9 cellular contexts compared by ENCODE assay signal in the genomic region with DNA sequence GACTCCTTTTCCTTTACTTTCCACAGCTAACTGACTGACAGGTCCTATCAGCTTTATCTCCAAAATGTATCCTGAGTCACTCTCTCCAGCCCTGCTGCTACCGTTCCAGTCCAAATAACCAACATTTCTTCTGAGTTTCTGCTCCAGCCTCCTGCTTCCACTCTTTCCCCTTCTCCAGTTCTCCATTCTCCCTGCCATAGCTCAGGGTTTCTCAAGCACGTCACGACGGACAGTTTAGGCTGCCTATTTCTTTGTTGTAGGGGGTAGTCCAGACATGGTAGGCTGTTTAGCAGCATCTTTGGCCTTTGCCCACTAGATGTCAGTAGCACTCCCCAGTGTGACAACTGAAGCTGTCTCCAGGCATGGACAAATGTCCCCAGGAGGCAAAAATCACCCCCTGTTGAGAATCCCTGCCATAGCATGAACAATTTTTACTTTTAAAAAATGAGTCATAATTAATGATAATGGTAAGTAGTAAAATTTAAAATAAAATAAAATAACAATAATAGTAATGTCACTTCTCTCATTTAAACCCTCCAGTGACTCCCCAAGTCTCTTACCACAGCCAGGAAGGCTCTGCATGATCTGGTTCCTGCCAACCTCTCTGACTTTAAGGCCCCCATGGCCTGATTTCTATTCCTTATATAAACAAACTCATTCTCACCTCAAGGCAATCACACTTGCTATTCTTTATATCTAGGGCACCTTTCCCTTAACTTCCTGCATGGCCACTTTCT.
A peak's percentile ranks its signal among the peaks of the same experiment; 100 is the strongest.
DNase-seq lines count a peak whose midpoint lies in the region; ATAC-seq and TF ChIP-seq lines count a peak whose summit lies in the region.
"Had no signal": no experiment of that assay in that cellular context is flagged by ENCODE, and none has a peak within 500 bp of the region (broad histone marks: within the 10 kb centered on the region; RNA-seq: fewer than 3 reads in every experiment).

No MANE protein-coding gene starts in this region.

- DNase-seq in CD1c-positive myeloid dendritic cell (ENCODE audit: extremely low spot score): peak; percentile 65
- DNase-seq in NCI-H345 treated with DMSO at 0.1 percent for 48 hours (lab: John Stamatoyannopoulos, UW; ENCODE audit: unreplicated experiment): peak; percentile 31
- no peak for DNase-seq in chondrocyte (ENCODE audit: low spot score)
- DNase-seq in stimulated activated CD4-positive, alpha-beta T cell treated with anti-CD3 and anti-CD28 coated beads, TNF-alpha, amount 100 ng/mL, for 24 hours (ENCODE audit: low read depth in 3 of 3): peak; percentile 5 to 39 (median 33)

- TF ChIP-seq RAD21 in liver (IDR thresholded peaks at IDR 0.05): peak; percentile 90 to 93

- H3K4me1 Mint-ChIP-seq in chondrocyte (ENCODE audit: low read depth): peaks cover 18% of the 10 kb centered on the region
- H3K4me1 Mint-ChIP-seq: activated naive CD4-positive, alpha-beta T cell treated with anti-CD3 and anti-CD28 coated beads, Interleukin-2, amount 50 U/mL, for 24 hours had no signal

- ATAC-seq in GM19043 (IDR thresholded peaks at IDR 0.05; ENCODE audit: low read depth, unreplicated experiment) (peak; percentile 99), HG03159 (IDR thresholded peaks at IDR 0.05; ENCODE audit: unreplicated experiment) (peak; percentile 98)
- peak; percentile 57 to 64 for ATAC-seq in activated CD4-positive, CD25-positive, alpha-beta regulatory T cell treated with anti-CD3 and anti-CD28 coated beads, Interleukin-2, amount 50 U/mL, for 24 hours

- no peak overlapping the region for H3K9ac ChIP-seq in liver (ENCODE audit: low read depth in 1 of 2, low read length in 2 of 2)

- H3K9me3 Mint-ChIP-seq in chondrocyte (ENCODE audit: low read depth): peaks cover 7% of the 10 kb centered on the region
- H3K9me3 Mint-ChIP-seq: activated naive CD4-positive, alpha-beta T cell treated with anti-CD3 and anti-CD28 coated beads, Interleukin-2, amount 50 U/mL, for 24 hours had no signal

- TF ChIP-seq CTCF in chondrocyte (IDR thresholded peaks at IDR 0.05) (peak; percentile 97), liver (IDR thresholded peaks at IDR 0.05; ENCODE audit: low read depth, low read length, missing input control) (peak; percentile 83)

- H3K27ac Mint-ChIP-seq in chondrocyte (ENCODE audit: unreplicated experiment): peak overlapping the region; percentile 4
- H3K27ac Mint-ChIP-seq: activated naive CD4-positive, alpha-beta T cell treated with anti-CD3 and anti-CD28 coated beads, Interleukin-2, amount 50 U/mL, for 24 hours had no signal

- H3K27me3 ChIP-seq in liver (ENCODE audit: control insufficient read depth in 4 of 4, insufficient read depth in 4 of 4, low read length in 3 of 4): no peaks in the 10 kb centered on the region

- H3K4me1 ChIP-seq in liver (ENCODE audit: control insufficient read depth in 4 of 4, insufficient read depth in 4 of 4, low read length in 3 of 4): peaks cover 0 to 3% (median 1%) of the 10 kb centered on the region in 4 donors

- H3K4me3 Mint-ChIP-seq in chondrocyte (ENCODE audit: unreplicated experiment): peak overlapping the region; percentile 44
- H3K4me3 Mint-ChIP-seq: activated naive CD4-positive, alpha-beta T cell treated with anti-CD3 and anti-CD28 coated beads, Interleukin-2, amount 50 U/mL, for 24 hours had no signal

- no peaks in the 10 kb centered on the region for H3K9me3 ChIP-seq in liver (ENCODE audit: control insufficient read depth in 4 of 4, low read length in 3 of 4)

- H3K36me3 ChIP-seq in liver (ENCODE audit: control insufficient read depth in 4 of 4, insufficient read depth in 3 of 4, low read depth in 1 of 4, low read length in 3 of 4): no peaks in the 10 kb centered on the region

- H3K27ac ChIP-seq in liver (ENCODE audit: low read depth in 1 of 2, low read length in 2 of 2): no peak overlapping the region

- no peak overlapping the region for H3K4me3 ChIP-seq in liver (ENCODE audit: low read depth in 1 of 3, low read length in 3 of 3)

- WGBS in liver: 4% methylated on average over 4 of the region's 4 CpGs

- H3K36me3 Mint-ChIP-seq in chondrocyte (ENCODE audit: low read depth): peaks cover 2% of the 10 kb centered on the region
- H3K36me3 Mint-ChIP-seq: activated naive CD4-positive, alpha-beta T cell treated with anti-CD3 and anti-CD28 coated beads, Interleukin-2, amount 50 U/mL, for 24 hours had no signal

- no peaks in the 10 kb centered on the region for H3K27me3 Mint-ChIP-seq in chondrocyte (ENCODE audit: low read depth)

TF ChIP-seq in liver, 16 proteins besides CTCF, POLR2A, EP300 and RAD21:
- no peak for TF ChIP-seq NR2F2 (IDR thresholded peaks at IDR 0.05)
- TF ChIP-seq, protein P1, sequence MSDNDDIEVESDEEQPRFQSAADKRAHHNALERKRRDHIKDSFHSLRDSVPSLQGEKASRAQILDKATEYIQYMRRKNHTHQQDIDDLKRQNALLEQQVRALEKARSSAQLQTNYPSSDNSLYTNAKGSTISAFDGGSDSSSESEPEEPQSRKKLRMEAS (IDR thresholded peaks at IDR 0.05): no peak
- peak in 1 of 2 donors; percentile 10 for TF ChIP-seq HNF4A (conservative IDR thresholded peaks at IDR 0.05)
- TF ChIP-seq FOXA2 (IDR thresholded peaks at IDR 0.05): no peak
- no peak for TF ChIP-seq RXRA (IDR thresholded peaks at IDR 0.05)
- TF ChIP-seq EGR1 (IDR thresholded peaks at IDR 0.05; ENCODE audit: low read depth in 2 of 2): no peak
- peak; percentile 38 for TF ChIP-seq YY1 (IDR thresholded peaks at IDR 0.05)
- no peak for TF ChIP-seq GABPA (IDR thresholded peaks at IDR 0.05 in 1 of 2, conservative IDR thresholded peaks at IDR 0.05 in 1 of 2)
- no peak for TF ChIP-seq HNF4G (IDR thresholded peaks at IDR 0.05)
- TF ChIP-seq, protein P2, sequence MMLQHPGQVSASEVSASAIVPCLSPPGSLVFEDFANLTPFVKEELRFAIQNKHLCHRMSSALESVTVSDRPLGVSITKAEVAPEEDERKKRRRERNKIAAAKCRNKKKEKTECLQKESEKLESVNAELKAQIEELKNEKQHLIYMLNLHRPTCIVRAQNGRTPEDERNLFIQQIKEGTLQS (IDR thresholded peaks at IDR 0.05): no peak
- TF ChIP-seq, protein P3, sequence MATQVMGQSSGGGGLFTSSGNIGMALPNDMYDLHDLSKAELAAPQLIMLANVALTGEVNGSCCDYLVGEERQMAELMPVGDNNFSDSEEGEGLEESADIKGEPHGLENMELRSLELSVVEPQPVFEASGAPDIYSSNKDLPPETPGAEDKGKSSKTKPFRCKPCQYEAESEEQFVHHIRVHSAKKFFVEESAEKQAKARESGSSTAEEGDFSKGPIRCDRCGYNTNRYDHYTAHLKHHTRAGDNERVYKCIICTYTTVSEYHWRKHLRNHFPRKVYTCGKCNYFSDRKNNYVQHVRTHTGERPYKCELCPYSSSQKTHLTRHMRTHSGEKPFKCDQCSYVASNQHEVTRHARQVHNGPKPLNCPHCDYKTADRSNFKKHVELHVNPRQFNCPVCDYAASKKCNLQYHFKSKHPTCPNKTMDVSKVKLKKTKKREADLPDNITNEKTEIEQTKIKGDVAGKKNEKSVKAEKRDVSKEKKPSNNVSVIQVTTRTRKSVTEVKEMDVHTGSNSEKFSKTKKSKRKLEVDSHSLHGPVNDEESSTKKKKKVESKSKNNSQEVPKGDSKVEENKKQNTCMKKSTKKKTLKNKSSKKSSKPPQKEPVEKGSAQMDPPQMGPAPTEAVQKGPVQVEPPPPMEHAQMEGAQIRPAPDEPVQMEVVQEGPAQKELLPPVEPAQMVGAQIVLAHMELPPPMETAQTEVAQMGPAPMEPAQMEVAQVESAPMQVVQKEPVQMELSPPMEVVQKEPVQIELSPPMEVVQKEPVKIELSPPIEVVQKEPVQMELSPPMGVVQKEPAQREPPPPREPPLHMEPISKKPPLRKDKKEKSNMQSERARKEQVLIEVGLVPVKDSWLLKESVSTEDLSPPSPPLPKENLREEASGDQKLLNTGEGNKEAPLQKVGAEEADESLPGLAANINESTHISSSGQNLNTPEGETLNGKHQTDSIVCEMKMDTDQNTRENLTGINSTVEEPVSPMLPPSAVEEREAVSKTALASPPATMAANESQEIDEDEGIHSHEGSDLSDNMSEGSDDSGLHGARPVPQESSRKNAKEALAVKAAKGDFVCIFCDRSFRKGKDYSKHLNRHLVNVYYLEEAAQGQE (IDR thresholded peaks at IDR 0.05): no peak
- TF ChIP-seq FOXA1 (IDR thresholded peaks at IDR 0.05): no peak
- TF ChIP-seq TAF1 (conservative IDR thresholded peaks at IDR 0.05): no peak
